ENCODE assay signal across 8 cellular contexts in genomic region chr20:50794846-50795634, GRCh38. TPM values are rescaled to one million over a fixed set of nuclear protein-coding genes. Genes with fewer than 3 reads are reported as not detected.
A peak's percentile ranks its signal among the peaks of the same experiment; 100 is the strongest.
DNase-seq lines count a peak whose midpoint lies in the region; ATAC-seq and TF ChIP-seq lines count a peak whose summit lies in the region.

BCAS4 (plus strand) TSS chr20:50795061; CDS start chr20:50795084, 23 bp downstream.

- DNase-seq in AG09319 (ENCODE audit: extremely low read depth, low read depth) (peak; percentile 50), NCI-H510A (lab: John Stamatoyannopoulos, UW) (peak; percentile 73), memory B cell (ENCODE audit: low spot score in 2 of 2) (peak; percentile 90 to 91)
- DNase-seq in activated CD4-positive, alpha-beta memory T cell treated with anti-CD3 and anti-CD28 coated beads for 36 hours, result peak; percentile 91
- DNase-seq in stimulated activated CD8-positive, alpha-beta memory T cell treated with anti-CD3 and anti-CD28 coated beads, Interleukin-12 subunit alpha, Interleukin-12 subunit beta, amount 100 ng/mL, for 24 hours (ENCODE audit: extremely low read depth), result peak; percentile 44

- H3K4me1 ChIP-seq in ectodermal cell (ENCODE audit: control insufficient read depth, insufficient read depth, low read length), result peaks cover 10% of the 10 kb centered on the region

- no peaks in the 10 kb centered on the region for H3K36me3 ChIP-seq in ectodermal cell (ENCODE audit: control insufficient read depth, insufficient read depth, low read length)

- TF ChIP-seq CTCF in AG09319 (IDR thresholded peaks at IDR 0.05; ENCODE audit: low read depth, low read length), result peak; percentile 52

- H3K9me3 Mint-ChIP-seq in activated CD4-positive, alpha-beta memory T cell treated with anti-CD3 and anti-CD28 coated beads for 36 hours, result no peaks in the 10 kb centered on the region
- H3K9me3 Mint-ChIP-seq in memory B cell, result no peaks in the 10 kb centered on the region

- ATAC-seq in GM18858 (IDR thresholded peaks at IDR 0.05; ENCODE audit: unreplicated experiment) (peak; percentile 42), HG03066 (IDR thresholded peaks at IDR 0.05; ENCODE audit: low read depth, unreplicated experiment) (peak; percentile 54), memory B cell (ENCODE audit: low read depth) (peak; percentile 75)

- peak within 1 kb of the TSS; percentile 75 for H3K4me3 Mint-ChIP-seq in activated CD4-positive, alpha-beta memory T cell treated with anti-CD3 and anti-CD28 coated beads for 36 hours
- H3K4me3 Mint-ChIP-seq in memory B cell, result peak within 1 kb of the TSS; percentile 91

- intact Hi-C loops in activated CD4-positive, alpha-beta memory T cell treated with anti-CD3 and anti-CD28 coated beads for 36 hours (cut with micrococcal nuclease), result loop anchor here (1.0 to 2.0 kb wide), 5 partner anchors 23 to 511 kb away; partner anchors contain the start of gene PARD6B

- no peaks in the 10 kb centered on the region for H3K27me3 ChIP-seq in ectodermal cell (ENCODE audit: control insufficient read depth, insufficient read depth, low read length, poor library complexity, severe bottlenecking)

- CTCF ChIA-PET in activated CD4-positive, alpha-beta memory T cell treated with anti-CD3 and anti-CD28 coated beads for 36 hours (lab: Charles Lee), result interaction anchor here (0.5 to 8.9 kb wide), 59 partner anchors 9 to 1355 kb away, joined by 3 to 268 read pairs (median 4); partner anchors contain the start of genes ADNP, DPM1, MOCS3 and PARD6B

- H3K27ac ChIP-seq in ectodermal cell (ENCODE audit: insufficient read depth, low read depth, low read length, poor library complexity, severe bottlenecking), result peak within 1 kb of the TSS; percentile 20

- peaks cover 15% of the 10 kb centered on the region for H3K4me1 Mint-ChIP-seq in activated CD4-positive, alpha-beta memory T cell treated with anti-CD3 and anti-CD28 coated beads for 36 hours (ENCODE audit: low read depth)
- H3K4me1 Mint-ChIP-seq in memory B cell, result peaks cover 20% of the 10 kb centered on the region

- WGBS in ectodermal cell, 2 experiments, result 0% methylated on average over 92 of the region's 92 CpGs

- POLR2A ChIA-PET in activated CD4-positive, alpha-beta memory T cell treated with anti-CD3 and anti-CD28 coated beads for 36 hours (lab: Charles Lee), result interaction anchor here (0.8 to 2.4 kb wide), 11 partner anchors 11 to 233 kb away, joined by 3 to 23 read pairs (median 4); partner anchors contain the start of genes ADNP, DPM1 and MOCS3

- no peaks in the 10 kb centered on the region for H3K27me3 Mint-ChIP-seq in activated CD4-positive, alpha-beta memory T cell treated with anti-CD3 and anti-CD28 coated beads for 36 hours
- H3K27me3 Mint-ChIP-seq in memory B cell, result no peaks in the 10 kb centered on the region

- peak within 1 kb of the TSS; percentile 65 for H3K4me3 ChIP-seq in ectodermal cell (ENCODE audit: insufficient read depth, low read depth, low read length)

- no peaks in the 10 kb centered on the region for H3K36me3 Mint-ChIP-seq in activated CD4-positive, alpha-beta memory T cell treated with anti-CD3 and anti-CD28 coated beads for 36 hours
- peaks cover 5% of the 10 kb centered on the region for H3K36me3 Mint-ChIP-seq in memory B cell

- H3K27ac Mint-ChIP-seq in activated CD4-positive, alpha-beta memory T cell treated with anti-CD3 and anti-CD28 coated beads for 36 hours, result peak within 1 kb of the TSS; percentile 23
- peak within 1 kb of the TSS; percentile 89 for H3K27ac Mint-ChIP-seq in memory B cell

- H3K9me3 ChIP-seq in ectodermal cell (ENCODE audit: control insufficient read depth, low read length), result no peaks in the 10 kb centered on the region

RNA-seq across cellular contexts. Expression of gene BCAS4, which starts in this region (rescaled TPM):
- total RNA-seq in activated CD4-positive, alpha-beta memory T cell treated with anti-CD3 and anti-CD28 coated beads for 36 hours, result 10 to 100 TPM; 11.0 to 11.6 TPM
- 21.6 TPM for polyA plus RNA-seq in ectodermal cell (2013, experiment 1 of 4)
- 20.5 TPM for polyA plus RNA-seq in ectodermal cell (2013, experiment 2 of 4)
- 18.2 TPM for polyA plus RNA-seq in ectodermal cell (2013, experiment 3 of 4)
- 18.8 TPM for polyA plus RNA-seq in ectodermal cell (2013, experiment 4 of 4)

Comparison
In these comparisons a context has a peak if more than half of its experiments do, and no peak if none do; other contexts are left out.
1. Peak in every context shown above with its lines: DNase-seq, ATAC-seq, H3K4me3 ChIP-seq and H3K27ac ChIP-seq.